Comparison of ENCODE assay signal across 30 cellular contexts in the genomic region with DNA sequence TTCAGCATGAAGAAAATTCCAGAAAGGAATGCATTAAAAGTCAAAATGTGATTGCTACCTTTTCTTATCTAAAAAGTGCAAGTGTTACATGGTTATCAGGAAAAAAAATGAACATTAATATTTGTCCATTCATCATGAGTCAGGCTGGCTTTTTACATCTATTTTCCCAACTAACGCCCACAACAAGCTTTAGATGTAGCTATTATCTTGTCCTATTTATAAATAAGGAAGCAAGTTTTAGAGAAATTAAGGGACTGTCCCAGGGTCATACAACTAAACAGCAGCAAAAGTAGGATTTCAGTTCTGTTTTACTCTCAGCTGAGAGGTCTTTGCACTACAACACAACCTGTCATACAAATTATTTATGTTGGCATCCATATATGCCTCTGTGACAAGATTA.
"Had no signal": no experiment of that assay in that cellular context is flagged by ENCODE, and none has a peak within 500 bp of the region (broad histone marks: within the 10 kb centered on the region; RNA-seq: fewer than 3 reads in every experiment).

No MANE protein-coding gene starts in this region.

- FAIRE-seq: bronchial epithelial cell, endothelial cell of umbilical vein had no signal

- H3K36me3 Mint-ChIP-seq: activated naive CD8-positive, alpha-beta T cell treated with anti-CD3 and anti-CD28 coated beads, Interleukin-2, amount 10 ng/mL, durations not matched to agents 7 days and 5 days; natural killer cell treated with Interleukin-12 subunit alpha and Interleukin-12 subunit beta and Interleukin-15 and Interleukin-18, amount 100 ng/mL, for 72 hours; WTC11 had no signal

- H3K9me3 ChIP-seq: colonic mucosa, esophagus muscularis mucosa, gastrocnemius medialis, prostate gland, spleen, thyroid gland, uterus had no signal

- ATAC-seq: activated T-cell treated with anti-CD3 and anti-CD28 coated beads, Interleukin-2, amount 50 U/mL, for 4 hours; effector memory CD8-positive, alpha-beta T cell; gastrocnemius medialis; left ventricle myocardium superior; natural killer cell treated with Interleukin-12 subunit alpha and Interleukin-12 subunit beta and Interleukin-15 and Interleukin-18, amount 100 ng/mL, for 72 hours; WTC11 had no signal

- H3K27me3 Mint-ChIP-seq: activated naive CD8-positive, alpha-beta T cell treated with anti-CD3 and anti-CD28 coated beads, Interleukin-2, amount 10 ng/mL, durations not matched to agents 7 days and 5 days; effector memory CD8-positive, alpha-beta T cell; natural killer cell treated with Interleukin-12 subunit alpha and Interleukin-12 subunit beta and Interleukin-15 and Interleukin-18, amount 100 ng/mL, for 72 hours; stimulated activated naive CD8-positive, alpha-beta T cell treated with anti-CD3 and anti-CD28 coated beads, Interleukin-15, Interleukin-2, amounts not matched to agents 100 ng/mL and 50 ng/mL, for 24 hours had no signal

- H3K27ac Mint-ChIP-seq: activated naive CD4-positive, alpha-beta T cell treated with anti-CD3 and anti-CD28 coated beads for 36 hours; activated naive CD8-positive, alpha-beta T cell treated with anti-CD3 and anti-CD28 coated beads, Interleukin-2, amount 10 ng/mL, durations not matched to agents 7 days and 5 days; activated T-helper 2 cell treated with anti-CD3 and anti-CD28 coated beads, Interferon-gamma antibody, Interleukin-2, Interleukin-4, amounts not matched to agents 10 μg/mL and 5 μg/mL and 100 μg/mL, durations not matched to agents 14 hours and 24 hours and 36 hours; effector memory CD8-positive, alpha-beta T cell; natural killer cell treated with Interleukin-12 subunit alpha and Interleukin-12 subunit beta and Interleukin-15 and Interleukin-18, amount 100 ng/mL, for 72 hours; stimulated activated naive CD8-positive, alpha-beta T cell treated with anti-CD3 and anti-CD28 coated beads, Interleukin-15, Interleukin-2, amounts not matched to agents 100 ng/mL and 50 ng/mL, for 24 hours; WTC11 had no signal

- DNase-seq: activated CD4-positive, alpha-beta T cell treated with anti-CD3 and anti-CD28 coated beads, Interleukin-2, amount 50 U/mL, for 4 hours; activated CD8-positive, alpha-beta memory T cell treated with anti-CD3 and anti-CD28 coated beads for 24 hours; activated CD8-positive, alpha-beta memory T cell treated with anti-CD3 and anti-CD28 coated beads, Interleukin-2, amount 50 U/mL, for 4 hours; activated naive CD4-positive, alpha-beta T cell treated with anti-CD3 and anti-CD28 coated beads for 36 hours; activated naive CD8-positive, alpha-beta T cell treated with anti-CD3 and anti-CD28 coated beads, Interleukin-2, amount 10 ng/mL, durations not matched to agents 7 days and 5 days; activated T-cell treated with anti-CD3 and anti-CD28 coated beads, Interleukin-2, amount 50 U/mL, for 4 hours; amniotic stem cell; colonic mucosa; dorsolateral prefrontal cortex; effector memory CD8-positive, alpha-beta T cell; gastrocnemius medialis; head of caudate nucleus; hypothalamus; left ventricle myocardium superior; mammary epithelial cell; midbrain; spleen; stimulated activated CD4-positive, alpha-beta T cell treated with anti-CD3 and anti-CD28 coated beads, Interleukin-4, amount 100 ng/mL, for 24 hours; substantia nigra; T1000; thyroid gland; uterus had no signal

- H3K4me1 ChIP-seq: colonic mucosa, gastrocnemius medialis, thyroid gland, uterus had no signal

- H3K27me3 ChIP-seq: colonic mucosa, dorsolateral prefrontal cortex, esophagus muscularis mucosa, gastrocnemius medialis, spleen, thyroid gland, uterus had no signal

- H3K36me3 ChIP-seq: colonic mucosa, esophagus muscularis mucosa, gastrocnemius medialis, prostate gland, spleen, thyroid gland, uterus had no signal

- H3K4me3 Mint-ChIP-seq: activated naive CD4-positive, alpha-beta T cell treated with anti-CD3 and anti-CD28 coated beads for 36 hours; activated naive CD8-positive, alpha-beta T cell treated with anti-CD3 and anti-CD28 coated beads, Interleukin-2, amount 10 ng/mL, durations not matched to agents 7 days and 5 days; activated T-cell treated with anti-CD3 and anti-CD28 coated beads, Interleukin-2, amount 50 U/mL, for 4 hours; effector memory CD8-positive, alpha-beta T cell; natural killer cell treated with Interleukin-12 subunit alpha and Interleukin-12 subunit beta and Interleukin-15 and Interleukin-18, amount 100 ng/mL, for 72 hours; stimulated activated naive CD8-positive, alpha-beta T cell treated with anti-CD3 and anti-CD28 coated beads, Interleukin-15, Interleukin-2, amounts not matched to agents 100 ng/mL and 50 ng/mL, for 24 hours; WTC11 had no signal

- H3K4me3 ChIP-seq: colonic mucosa, dorsolateral prefrontal cortex, esophagus muscularis mucosa, gastrocnemius medialis, prostate gland, spleen, thyroid gland, uterus had no signal

- H3K9me3 Mint-ChIP-seq: activated naive CD4-positive, alpha-beta T cell treated with anti-CD3 and anti-CD28 coated beads for 36 hours; activated T-cell treated with anti-CD3 and anti-CD28 coated beads, Interleukin-2, amount 50 U/mL, for 4 hours; activated T-helper 2 cell treated with anti-CD3 and anti-CD28 coated beads, Interferon-gamma antibody, Interleukin-2, Interleukin-4, amounts not matched to agents 10 μg/mL and 5 μg/mL and 100 μg/mL, durations not matched to agents 14 hours and 24 hours and 36 hours; effector memory CD8-positive, alpha-beta T cell; natural killer cell treated with Interleukin-12 subunit alpha and Interleukin-12 subunit beta and Interleukin-15 and Interleukin-18, amount 100 ng/mL, for 72 hours; stimulated activated naive CD8-positive, alpha-beta T cell treated with anti-CD3 and anti-CD28 coated beads, Interleukin-15, Interleukin-2, amounts not matched to agents 100 ng/mL and 50 ng/mL, for 24 hours; WTC11 had no signal

- H3K27ac ChIP-seq: dorsolateral prefrontal cortex, esophagus muscularis mucosa, gastrocnemius medialis, prostate gland, spleen, thyroid gland, uterus had no signal
